ENCODE assay signal across 1 cellular context in the genomic region with DNA sequence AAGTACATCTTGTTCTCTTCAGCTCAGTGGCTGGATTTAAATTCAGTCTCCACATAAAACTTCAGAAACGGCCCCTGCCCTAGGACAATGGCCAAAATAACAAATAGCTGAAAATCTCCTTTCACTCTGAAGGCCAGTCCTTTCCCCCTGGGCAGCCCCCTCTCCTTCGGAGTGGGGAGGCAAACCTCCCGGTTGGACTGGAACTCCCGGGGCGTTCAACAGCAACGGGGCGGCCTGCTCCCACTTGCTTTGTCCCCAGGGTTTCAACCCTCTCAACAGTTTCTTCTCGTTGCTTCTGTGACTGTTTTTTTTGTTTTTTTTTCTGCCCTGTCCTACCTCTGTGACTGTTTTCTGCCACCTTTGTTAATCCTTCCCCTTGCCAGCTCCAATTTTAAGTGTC.
TF ChIP-seq lines count a peak whose summit lies in the region.

No MANE protein-coding gene starts in this region.

TF ChIP-seq in GM12878, 131 proteins besides CTCF, POLR2A, EP300 and RAD21 (continued from another document):
- TF ChIP-seq, protein P1, sequence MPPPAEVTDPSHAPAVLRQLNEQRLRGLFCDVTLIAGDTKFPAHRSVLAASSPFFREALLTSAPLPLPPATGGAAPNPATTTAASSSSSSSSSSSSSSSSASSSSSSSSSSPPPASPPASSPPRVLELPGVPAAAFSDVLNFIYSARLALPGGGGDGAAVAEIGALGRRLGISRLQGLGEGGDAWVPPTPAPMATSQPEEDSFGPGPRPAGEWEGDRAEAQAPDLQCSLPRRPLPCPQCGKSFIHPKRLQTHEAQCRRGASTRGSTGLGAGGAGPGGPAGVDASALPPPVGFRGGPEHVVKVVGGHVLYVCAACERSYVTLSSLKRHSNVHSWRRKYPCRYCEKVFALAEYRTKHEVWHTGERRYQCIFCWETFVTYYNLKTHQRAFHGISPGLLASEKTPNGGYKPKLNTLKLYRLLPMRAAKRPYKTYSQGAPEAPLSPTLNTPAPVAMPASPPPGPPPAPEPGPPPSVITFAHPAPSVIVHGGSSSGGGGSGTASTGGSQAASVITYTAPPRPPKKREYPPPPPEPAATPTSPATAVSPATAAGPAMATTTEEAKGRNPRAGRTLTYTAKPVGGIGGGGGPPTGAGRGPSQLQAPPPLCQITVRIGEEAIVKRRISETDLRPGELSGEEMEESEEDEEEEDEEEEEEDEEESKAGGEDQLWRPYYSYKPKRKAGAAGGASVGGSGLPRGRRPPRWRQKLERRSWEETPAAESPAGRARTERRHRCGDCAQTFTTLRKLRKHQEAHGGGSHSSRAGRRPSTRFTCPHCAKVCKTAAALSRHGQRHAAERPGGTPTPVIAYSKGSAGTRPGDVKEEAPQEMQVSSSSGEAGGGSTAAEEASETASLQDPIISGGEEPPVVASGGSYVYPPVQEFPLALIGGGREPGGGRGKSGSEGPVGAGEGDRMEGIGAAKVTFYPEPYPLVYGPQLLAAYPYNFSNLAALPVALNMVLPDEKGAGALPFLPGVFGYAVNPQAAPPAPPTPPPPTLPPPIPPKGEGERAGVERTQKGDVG (CRISPR knock-in tag; IDR thresholded peaks at IDR 0.05), result 0 out of 2 replicates have a peak, but pooled peaks have one; percentile 52
- TF ChIP-seq POLR2AphosphoS5 (IDR thresholded peaks at IDR 0.05; ENCODE audit: low read length), result peak; percentile 43; the same call in 1 of the 2 replicates
- 0 out of 2 replicates have a peak, but pooled peaks have one; percentile 77 for TF ChIP-seq MTA3 (IDR thresholded peaks at IDR 0.05; ENCODE audit: borderline replicate concordance, low read length)
- TF ChIP-seq RELA (IDR thresholded peaks at IDR 0.05; ENCODE audit: borderline replicate concordance, partially characterized antibody), result no peak
- TF ChIP-seq CBFB (IDR thresholded peaks at IDR 0.05; ENCODE audit: low read depth), result 0 out of 2 replicates have a peak, but pooled peaks have one; percentile 10
- TF ChIP-seq NFIC (IDR thresholded peaks at IDR 0.05; ENCODE audit: low read depth, low read length), result no peak
- 0 out of 2 replicates have a peak, but pooled peaks have one; percentile 11 for TF ChIP-seq EED (IDR thresholded peaks at IDR 0.05; ENCODE audit: low read depth)
- no peak for TF ChIP-seq ATF7 (IDR thresholded peaks at IDR 0.05; ENCODE audit: low read depth)
- TF ChIP-seq ZNF384 (IDR thresholded peaks at IDR 0.05; ENCODE audit: borderline replicate concordance, low read depth, low read length), result peak; percentile 35; the same call in 1 of the 2 replicates
- TF ChIP-seq TARDBP (IDR thresholded peaks at IDR 0.05; ENCODE audit: borderline replicate concordance), result 0 out of 2 replicates have a peak, but pooled peaks have one; percentile 12
TF ChIP-seq in GM12878: peak in this region for 9.
